Comparison of ENCODE assay signal across 33 cellular contexts in the genomic region with DNA sequence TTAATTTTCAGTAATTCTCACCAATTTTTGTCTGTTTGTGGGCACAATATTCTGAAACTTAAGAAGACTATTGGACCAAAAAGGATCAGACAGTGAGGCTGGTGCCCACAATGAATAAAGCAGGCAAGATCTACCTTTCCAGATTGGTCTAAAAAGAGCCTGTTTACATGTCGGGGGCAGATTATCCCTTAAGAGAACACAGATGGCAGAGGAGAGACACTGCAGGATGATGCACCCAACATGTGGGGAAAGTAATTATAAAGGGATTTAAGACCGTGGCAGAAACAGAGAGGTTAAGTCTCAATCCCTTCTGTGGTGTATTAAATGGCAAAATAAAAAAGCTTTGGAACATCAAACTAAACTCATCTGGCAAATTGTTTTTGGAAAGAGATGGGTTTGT.
"Had no signal": no experiment of that assay in that cellular context is flagged by ENCODE, and none has a peak within 500 bp of the region (broad histone marks: within the 10 kb centered on the region; RNA-seq: fewer than 3 reads in every experiment).

No MANE protein-coding gene starts in this region.

- H3K27me3 ChIP-seq: ascending aorta, cardiac muscle cell, colonic mucosa, pancreas, testis, transverse colon had no signal

- ATAC-seq: left cardiac atrium; left ventricle myocardium superior; pancreas; sciatic nerve; stimulated activated naive CD8-positive, alpha-beta T cell treated with anti-CD3 and anti-CD28 coated beads, Interleukin-15, Interleukin-2, amounts not matched to agents 100 U/mL and 50 U/mL, for 24 hours had no signal

- H3K9me3 Mint-ChIP-seq: activated naive CD8-positive, alpha-beta T cell treated with anti-CD3 and anti-CD28 coated beads, Interleukin-2, amount 10 ng/mL, durations not matched to agents 7 days and 5 days had no signal

- H3K4me1 ChIP-seq: ascending aorta, colonic mucosa, pancreas, prostate gland, testis, transverse colon had no signal

- H3K27me3 Mint-ChIP-seq: activated CD4-positive, alpha-beta memory T cell treated with anti-CD3 and anti-CD28 coated beads for 36 hours; activated CD4-positive, alpha-beta T cell treated with anti-CD3 and anti-CD28 coated beads, Interleukin-2, amount 10 ng/mL, durations not matched to agents 24 days and 14 days; activated naive CD4-positive, alpha-beta T cell treated with anti-CD3 and anti-CD28 coated beads, Interleukin-2, amount 10 ng/mL, durations not matched to agents 7 days and 5 days; activated naive CD8-positive, alpha-beta T cell treated with anti-CD3 and anti-CD28 coated beads, Interleukin-2, amount 10 ng/mL, durations not matched to agents 7 days and 5 days; activated T-cell treated with anti-CD3 and anti-CD28 coated beads, Interleukin-2, amount 50 U/mL, for 24 hours; naive B cell had no signal

- H3K9me3 ChIP-seq: ascending aorta, colonic mucosa, pancreas, prostate gland, testis, transverse colon had no signal

- H3K36me3 ChIP-seq: ascending aorta, cardiac muscle cell, colonic mucosa, pancreas, prostate gland, transverse colon had no signal

- H3K4me1 Mint-ChIP-seq: activated CD4-positive, alpha-beta T cell treated with anti-CD3 and anti-CD28 coated beads, Interleukin-2, amount 10 ng/mL, durations not matched to agents 24 days and 14 days; activated naive CD4-positive, alpha-beta T cell treated with anti-CD3 and anti-CD28 coated beads, Interleukin-2, amount 10 ng/mL, durations not matched to agents 7 days and 5 days; activated naive CD8-positive, alpha-beta T cell treated with anti-CD3 and anti-CD28 coated beads, Interleukin-2, amount 10 ng/mL, durations not matched to agents 7 days and 5 days; brain; naive B cell had no signal

- DNase-seq: activated CD4-positive, alpha-beta memory T cell treated with anti-CD3 and anti-CD28 coated beads for 36 hours; activated CD4-positive, alpha-beta T cell treated with anti-CD3 and anti-CD28 coated beads, Interleukin-2, amount 10 ng/mL, durations not matched to agents 24 days and 14 days; activated CD4-positive, CD25-positive, alpha-beta regulatory T cell treated with anti-CD3 and anti-CD28 coated beads, Interleukin-2, amount 50 U/mL, for 72 hours; activated CD8-positive, alpha-beta memory T cell treated with anti-CD3 and anti-CD28 coated beads, Interleukin-2, amount 50 U/mL, for 48 hours; activated gamma-delta T cell; activated naive CD4-positive, alpha-beta T cell treated with anti-CD3 and anti-CD28 coated beads, Interleukin-2, amount 10 ng/mL, durations not matched to agents 7 days and 5 days; activated naive CD8-positive, alpha-beta T cell treated with anti-CD3 and anti-CD28 coated beads, Interleukin-2, amount 10 ng/mL, durations not matched to agents 7 days and 5 days; activated T-cell treated with anti-CD3 and anti-CD28 coated beads, Interleukin-2, amount 50 U/mL, for 24 hours; cerebellar nuclear complex; colonic mucosa; dorsolateral prefrontal cortex; effector memory CD4-positive, alpha-beta T cell; head of caudate nucleus; hippocampal formation; left cardiac atrium; left ventricle myocardium superior; naive B cell; nucleus accumbens; pancreas; retina; stimulated activated CD4-positive, alpha-beta T cell treated with anti-CD3 and anti-CD28 coated beads, Interleukin-12 subunit alpha, Interleukin-12 subunit beta, amount 100 ng/mL, for 4 hours; stimulated activated CD4-positive, alpha-beta T cell treated with anti-CD3 and anti-CD28 coated beads, Interleukin-4, amount 100 ng/mL, for 1 hour; stimulated activated naive CD8-positive, alpha-beta T cell treated with anti-CD3 and anti-CD28 coated beads, Interleukin-15, Interleukin-2, amounts not matched to agents 100 U/mL and 50 U/mL, for 24 hours; T-helper 9 cell; testis; transverse colon had no signal

- H3K27ac Mint-ChIP-seq: activated CD4-positive, alpha-beta memory T cell treated with anti-CD3 and anti-CD28 coated beads for 36 hours; activated CD4-positive, alpha-beta T cell treated with anti-CD3 and anti-CD28 coated beads, Interleukin-2, amount 10 ng/mL, durations not matched to agents 24 days and 14 days; activated naive CD4-positive, alpha-beta T cell treated with anti-CD3 and anti-CD28 coated beads, Interleukin-2, amount 10 ng/mL, durations not matched to agents 7 days and 5 days; activated naive CD8-positive, alpha-beta T cell treated with anti-CD3 and anti-CD28 coated beads, Interleukin-2, amount 10 ng/mL, durations not matched to agents 7 days and 5 days; activated T-cell treated with anti-CD3 and anti-CD28 coated beads, Interleukin-2, amount 50 U/mL, for 24 hours; brain; naive B cell had no signal

- H3K36me3 Mint-ChIP-seq: activated CD4-positive, alpha-beta memory T cell treated with anti-CD3 and anti-CD28 coated beads for 36 hours; activated naive CD4-positive, alpha-beta T cell treated with anti-CD3 and anti-CD28 coated beads, Interleukin-2, amount 10 ng/mL, durations not matched to agents 7 days and 5 days; activated naive CD8-positive, alpha-beta T cell treated with anti-CD3 and anti-CD28 coated beads, Interleukin-2, amount 10 ng/mL, durations not matched to agents 7 days and 5 days; brain; naive B cell had no signal

- H3K27ac ChIP-seq: ascending aorta, cardiac muscle cell, colonic mucosa, dorsolateral prefrontal cortex, pancreas, prostate gland, skin epidermis, testis, transverse colon, VCaP had no signal

- H3K4me3 Mint-ChIP-seq: activated CD4-positive, alpha-beta memory T cell treated with anti-CD3 and anti-CD28 coated beads for 36 hours; activated CD4-positive, alpha-beta T cell treated with anti-CD3 and anti-CD28 coated beads, Interleukin-2, amount 10 ng/mL, durations not matched to agents 24 days and 14 days; activated naive CD4-positive, alpha-beta T cell treated with anti-CD3 and anti-CD28 coated beads, Interleukin-2, amount 10 ng/mL, durations not matched to agents 7 days and 5 days; activated naive CD8-positive, alpha-beta T cell treated with anti-CD3 and anti-CD28 coated beads, Interleukin-2, amount 10 ng/mL, durations not matched to agents 7 days and 5 days; activated T-cell treated with anti-CD3 and anti-CD28 coated beads, Interleukin-2, amount 50 U/mL, for 24 hours; brain; naive B cell had no signal

- H3K4me3 ChIP-seq: ascending aorta, cardiac muscle cell, colonic mucosa, dorsolateral prefrontal cortex, pancreas, prostate gland, skin epidermis, testis, transverse colon had no signal
